1 cellular context compared by ENCODE assay signal in genomic region chr4:168440442-168441264, GRCh38.
TF ChIP-seq lines count a peak whose summit lies in the region.

No MANE protein-coding gene starts in this region.

TF ChIP-seq in GM23338, 12 proteins besides CTCF, POLR2A, EP300 and RAD21 (continued from another document):
- TF ChIP-seq REST (IDR thresholded peaks at IDR 0.05; ENCODE audit: unreplicated experiment) (no peak), ZNF114 (CRISPR knock-in tag; IDR thresholded peaks at IDR 0.05) (no peak), JUNB (IDR thresholded peaks at IDR 0.05; ENCODE audit: unreplicated experiment) (no peak), ZNF462 (CRISPR knock-in tag; IDR thresholded peaks at IDR 0.05) (no peak), EZH2phosphoT487 (IDR thresholded peaks at IDR 0.05; ENCODE audit: unreplicated experiment) (no peak), CREB1 (CRISPR knock-in tag; IDR thresholded peaks at IDR 0.05; ENCODE audit: low read depth) (no peak), ETS1 (IDR thresholded peaks at IDR 0.05) (no peak), NANOG (IDR thresholded peaks at IDR 0.05; ENCODE audit: borderline replicate concordance) (no peak), EZH2 (IDR thresholded peaks at IDR 0.05; ENCODE audit: low read depth, unreplicated experiment) (no peak), STAT1 (IDR thresholded peaks at IDR 0.05; ENCODE audit: unreplicated experiment) (no peak), ZNF331 (CRISPR knock-in tag; IDR thresholded peaks at IDR 0.05; ENCODE audit: low read depth) (no peak)
TF ChIP-seq in GM23338: peak in this region for 0.
